ENCODE assay signal across 18 cellular contexts in genomic region chr21:35705888-35706287, GRCh38.
DNase-seq lines count a peak whose midpoint lies in the region; ATAC-seq and TF ChIP-seq lines count a peak whose summit lies in the region.
"Had no signal": no experiment of that assay in that cellular context is flagged by ENCODE, and none has a peak within 500 bp of the region (broad histone marks: within the 10 kb centered on the region; RNA-seq: fewer than 3 reads in every experiment).

No MANE protein-coding gene starts in this region.

- BruUV-seq in IMR-90 (replicated peaks; lab: Mats Ljungman, UMichigan), result no TSS peak

- no peak overlapping the region for H2AFZ ChIP-seq in IMR-90 (replicated peaks; ENCODE audit: low read length, poor library complexity)
- H2AFZ ChIP-seq: GM23338 had no signal

- H3K4me2 ChIP-seq in IMR-90 (ENCODE audit: low read depth, low read length), result no peak overlapping the region
- H3K4me2 ChIP-seq: BLaER1, GM23338 had no signal

- dilution Hi-C loops in IMR-90 (cut with HindIII; ENCODE audit: low sequenced_read_pairs, unreplicated experiment), result no loop called here

- no peak overlapping the region for H3K9ac ChIP-seq in IMR-90 (ENCODE audit: low read depth, low read length)
- H3K9ac ChIP-seq: BLaER1 had no signal

- no peaks in the 10 kb centered on the region for H3K4me1 ChIP-seq in IMR-90 (ENCODE audit: control insufficient read depth, insufficient read depth, low read length)
- H3K4me1 ChIP-seq: BLaER1, Caco-2 had no signal

- CTCF ChIA-PET in IMR-90 (lab: Yijun Ruan, JAX), result no interaction called here

- POLR2A ChIA-PET in IMR-90 (lab: Charles Lee; ENCODE audit: unreplicated experiment), result no interaction called here

- H3K79me1 ChIP-seq in IMR-90 (ENCODE audit: low read depth in 1 of 2, low read length in 2 of 2), result no peaks in the 10 kb centered on the region

- H4K8ac ChIP-seq in IMR-90 (ENCODE audit: low read depth in 2 of 2, low read length in 2 of 2), result no peak overlapping the region

- no peak overlapping the region for H2AK5ac ChIP-seq in IMR-90 (ENCODE audit: low read depth, low read length)

- no peak overlapping the region for H4K5ac ChIP-seq in IMR-90 (ENCODE audit: low read depth, low read length)

- no peak overlapping the region for H2BK15ac ChIP-seq in IMR-90 (ENCODE audit: low read depth, low read length)

- H4K20me1 ChIP-seq in IMR-90 (ENCODE audit: insufficient read depth, low read length), result no peaks in the 10 kb centered on the region
- H4K20me1 ChIP-seq: BLaER1 had no signal

- no peak overlapping the region for H2AK9ac ChIP-seq in IMR-90 (replicated peaks; ENCODE audit: low read depth, low read length, poor library complexity)

- H3K56ac ChIP-seq in IMR-90 (ENCODE audit: extremely low read depth, insufficient read depth, low read length), result no peak overlapping the region

- no peaks in the 10 kb centered on the region for H3K36me3 ChIP-seq in IMR-90 (ENCODE audit: control insufficient read depth, insufficient read depth, low read length)
- H3K36me3 ChIP-seq: BLaER1 had no signal

- DNase-seq in DMS 273 (lab: John Stamatoyannopoulos, UW; ENCODE audit: unreplicated experiment) (peak; percentile 10), DMS 273 treated with DMSO at 0.1 percent for 48 hours (lab: John Stamatoyannopoulos, UW) (no peak), IMR-90 (no peak), cerebellar cortex (ENCODE audit: low spot score) (peak; percentile 69), NCI-H187 (lab: John Stamatoyannopoulos, UW) (no peak), NCI-H1105 treated with DMSO at 0.1 percent for 48 hours (lab: John Stamatoyannopoulos, UW) (no peak)
- DNase-seq: Caco-2; CD4-positive, CD25-positive, alpha-beta regulatory T cell; CD8-positive, alpha-beta T cell; EL; GF-D8; H9 had no signal

- H4K91ac ChIP-seq in IMR-90 (ENCODE audit: insufficient read depth, low read depth, low read length), result no peak overlapping the region

- no peak overlapping the region for H3K14ac ChIP-seq in IMR-90 (replicated peaks; ENCODE audit: low read depth, low read length)

- H3K4me3 ChIP-seq in IMR-90 (ENCODE audit: insufficient read depth, low read depth, low read length), result no peak overlapping the region
- H3K4me3 ChIP-seq: BLaER1, GM23338 had no signal

- no peaks in the 10 kb centered on the region for H3K9me3 ChIP-seq in IMR-90 (ENCODE audit: control insufficient read depth, insufficient read depth, low read length)
- H3K9me3 ChIP-seq: BLaER1, Caco-2 had no signal

- no peak overlapping the region for H3K18ac ChIP-seq in IMR-90 (ENCODE audit: low read depth, low read length)

- peaks cover 24% of the 10 kb centered on the region for H3K27me3 ChIP-seq in IMR-90 (ENCODE audit: control insufficient read depth, insufficient read depth, low read length)
- H3K27me3 ChIP-seq: BLaER1 had no signal

- no peak for TF ChIP-seq RAD21 in IMR-90 (IDR thresholded peaks at IDR 0.05; ENCODE audit: low read length)

- H2BK5ac ChIP-seq in IMR-90 (ENCODE audit: low read depth, low read length, poor library complexity, severe bottlenecking), result no peak overlapping the region

- H2BK120ac ChIP-seq in IMR-90 (ENCODE audit: low read depth, low read length), result no peak overlapping the region

- H3K9me1 ChIP-seq in IMR-90 (ENCODE audit: insufficient read depth, low read length), result no peaks in the 10 kb centered on the region

- no CpG with 5 or more reads among the region's 1 CpG for WGBS in IMR-90 (ENCODE audit: extremely low coverage in 2 of 2, insufficient read length in 1 of 2), 2 experiments

- H2BK20ac ChIP-seq in IMR-90 (ENCODE audit: low read depth, low read length), result no peak overlapping the region

- no peak for TF ChIP-seq POLR2A in IMR-90 (IDR thresholded peaks at IDR 0.05; ENCODE audit: low read depth, low read length)

- H3K4ac ChIP-seq in IMR-90 (ENCODE audit: low read depth, low read length), result no peak overlapping the region

- intact Hi-C loops in IMR-90 (cut with micrococcal nuclease), result no loop called here

- in situ Hi-C loops in IMR-90 (cut with MboI; ENCODE audit: low sequenced_read_pairs), result no loop called here

- no peak for ATAC-seq in IMR-90 (ENCODE audit: low read depth)
- ATAC-seq in HG03565 (IDR thresholded peaks at IDR 0.05; ENCODE audit: unreplicated experiment), result no peak
- ATAC-seq: CD8-positive, alpha-beta T cell; GM23338; HCT116 had no signal

- no peak for TF ChIP-seq CTCF in IMR-90 (conservative IDR thresholded peaks at IDR 0.05; ENCODE audit: low read depth, low read length)

- H3K27ac ChIP-seq in IMR-90 (ENCODE audit: insufficient read depth, low read length), result no peak overlapping the region
- H3K27ac ChIP-seq: 22Rv1, BLaER1, C4-2B had no signal

- H3K23ac ChIP-seq in IMR-90 (ENCODE audit: low read depth, low read length), result no peak overlapping the region

TF ChIP-seq in IMR-90, 13 proteins besides CTCF, POLR2A, EP300 and RAD21:
- no peak for TF ChIP-seq MAZ (IDR thresholded peaks at IDR 0.05; ENCODE audit: borderline replicate concordance, low read depth, low read length)
- TF ChIP-seq MAFK (IDR thresholded peaks at IDR 0.05; ENCODE audit: low read depth, low read length), result peak; percentile 30

Comparison
In these comparisons a context has a peak if more than half of its experiments do, and no peak if none do; other contexts are left out.
1. DNase-seq: peak in DMS 273 (single experiment) and cerebellar cortex (single experiment); none in DMS 273 treated with DMSO at 0.1 percent for 48 hours (single experiment), IMR-90 (single experiment), NCI-H187 (0 of 2) and NCI-H1105 treated with DMSO at 0.1 percent for 48 hours (single experiment).